1 cellular context compared by ENCODE assay signal in the genomic region with DNA sequence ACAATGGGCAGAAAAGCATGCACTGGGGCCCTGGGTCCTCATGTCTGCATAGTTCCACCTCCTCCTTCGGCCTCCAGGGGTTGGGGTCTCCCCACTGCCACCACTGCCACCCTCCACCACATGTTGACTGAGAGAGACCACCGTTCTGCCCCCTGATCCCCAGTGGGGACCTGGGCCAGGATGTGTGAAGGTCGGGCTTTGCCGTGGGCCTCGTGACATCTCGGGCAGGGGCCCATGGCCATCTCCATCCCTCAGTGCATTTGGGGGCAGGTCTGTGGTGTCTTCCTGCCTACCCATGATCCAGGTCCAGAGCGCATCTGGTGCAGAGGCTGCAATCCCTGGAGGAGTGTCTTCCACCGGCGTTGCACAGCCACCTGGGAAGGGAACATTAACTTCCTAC.
TF ChIP-seq lines count a peak whose summit lies in the region.

No MANE protein-coding gene starts in this region.

TF ChIP-seq in H1, 55 proteins besides CTCF, POLR2A, EP300 and RAD21 (continued from another document):
- TF ChIP-seq, protein P1, sequence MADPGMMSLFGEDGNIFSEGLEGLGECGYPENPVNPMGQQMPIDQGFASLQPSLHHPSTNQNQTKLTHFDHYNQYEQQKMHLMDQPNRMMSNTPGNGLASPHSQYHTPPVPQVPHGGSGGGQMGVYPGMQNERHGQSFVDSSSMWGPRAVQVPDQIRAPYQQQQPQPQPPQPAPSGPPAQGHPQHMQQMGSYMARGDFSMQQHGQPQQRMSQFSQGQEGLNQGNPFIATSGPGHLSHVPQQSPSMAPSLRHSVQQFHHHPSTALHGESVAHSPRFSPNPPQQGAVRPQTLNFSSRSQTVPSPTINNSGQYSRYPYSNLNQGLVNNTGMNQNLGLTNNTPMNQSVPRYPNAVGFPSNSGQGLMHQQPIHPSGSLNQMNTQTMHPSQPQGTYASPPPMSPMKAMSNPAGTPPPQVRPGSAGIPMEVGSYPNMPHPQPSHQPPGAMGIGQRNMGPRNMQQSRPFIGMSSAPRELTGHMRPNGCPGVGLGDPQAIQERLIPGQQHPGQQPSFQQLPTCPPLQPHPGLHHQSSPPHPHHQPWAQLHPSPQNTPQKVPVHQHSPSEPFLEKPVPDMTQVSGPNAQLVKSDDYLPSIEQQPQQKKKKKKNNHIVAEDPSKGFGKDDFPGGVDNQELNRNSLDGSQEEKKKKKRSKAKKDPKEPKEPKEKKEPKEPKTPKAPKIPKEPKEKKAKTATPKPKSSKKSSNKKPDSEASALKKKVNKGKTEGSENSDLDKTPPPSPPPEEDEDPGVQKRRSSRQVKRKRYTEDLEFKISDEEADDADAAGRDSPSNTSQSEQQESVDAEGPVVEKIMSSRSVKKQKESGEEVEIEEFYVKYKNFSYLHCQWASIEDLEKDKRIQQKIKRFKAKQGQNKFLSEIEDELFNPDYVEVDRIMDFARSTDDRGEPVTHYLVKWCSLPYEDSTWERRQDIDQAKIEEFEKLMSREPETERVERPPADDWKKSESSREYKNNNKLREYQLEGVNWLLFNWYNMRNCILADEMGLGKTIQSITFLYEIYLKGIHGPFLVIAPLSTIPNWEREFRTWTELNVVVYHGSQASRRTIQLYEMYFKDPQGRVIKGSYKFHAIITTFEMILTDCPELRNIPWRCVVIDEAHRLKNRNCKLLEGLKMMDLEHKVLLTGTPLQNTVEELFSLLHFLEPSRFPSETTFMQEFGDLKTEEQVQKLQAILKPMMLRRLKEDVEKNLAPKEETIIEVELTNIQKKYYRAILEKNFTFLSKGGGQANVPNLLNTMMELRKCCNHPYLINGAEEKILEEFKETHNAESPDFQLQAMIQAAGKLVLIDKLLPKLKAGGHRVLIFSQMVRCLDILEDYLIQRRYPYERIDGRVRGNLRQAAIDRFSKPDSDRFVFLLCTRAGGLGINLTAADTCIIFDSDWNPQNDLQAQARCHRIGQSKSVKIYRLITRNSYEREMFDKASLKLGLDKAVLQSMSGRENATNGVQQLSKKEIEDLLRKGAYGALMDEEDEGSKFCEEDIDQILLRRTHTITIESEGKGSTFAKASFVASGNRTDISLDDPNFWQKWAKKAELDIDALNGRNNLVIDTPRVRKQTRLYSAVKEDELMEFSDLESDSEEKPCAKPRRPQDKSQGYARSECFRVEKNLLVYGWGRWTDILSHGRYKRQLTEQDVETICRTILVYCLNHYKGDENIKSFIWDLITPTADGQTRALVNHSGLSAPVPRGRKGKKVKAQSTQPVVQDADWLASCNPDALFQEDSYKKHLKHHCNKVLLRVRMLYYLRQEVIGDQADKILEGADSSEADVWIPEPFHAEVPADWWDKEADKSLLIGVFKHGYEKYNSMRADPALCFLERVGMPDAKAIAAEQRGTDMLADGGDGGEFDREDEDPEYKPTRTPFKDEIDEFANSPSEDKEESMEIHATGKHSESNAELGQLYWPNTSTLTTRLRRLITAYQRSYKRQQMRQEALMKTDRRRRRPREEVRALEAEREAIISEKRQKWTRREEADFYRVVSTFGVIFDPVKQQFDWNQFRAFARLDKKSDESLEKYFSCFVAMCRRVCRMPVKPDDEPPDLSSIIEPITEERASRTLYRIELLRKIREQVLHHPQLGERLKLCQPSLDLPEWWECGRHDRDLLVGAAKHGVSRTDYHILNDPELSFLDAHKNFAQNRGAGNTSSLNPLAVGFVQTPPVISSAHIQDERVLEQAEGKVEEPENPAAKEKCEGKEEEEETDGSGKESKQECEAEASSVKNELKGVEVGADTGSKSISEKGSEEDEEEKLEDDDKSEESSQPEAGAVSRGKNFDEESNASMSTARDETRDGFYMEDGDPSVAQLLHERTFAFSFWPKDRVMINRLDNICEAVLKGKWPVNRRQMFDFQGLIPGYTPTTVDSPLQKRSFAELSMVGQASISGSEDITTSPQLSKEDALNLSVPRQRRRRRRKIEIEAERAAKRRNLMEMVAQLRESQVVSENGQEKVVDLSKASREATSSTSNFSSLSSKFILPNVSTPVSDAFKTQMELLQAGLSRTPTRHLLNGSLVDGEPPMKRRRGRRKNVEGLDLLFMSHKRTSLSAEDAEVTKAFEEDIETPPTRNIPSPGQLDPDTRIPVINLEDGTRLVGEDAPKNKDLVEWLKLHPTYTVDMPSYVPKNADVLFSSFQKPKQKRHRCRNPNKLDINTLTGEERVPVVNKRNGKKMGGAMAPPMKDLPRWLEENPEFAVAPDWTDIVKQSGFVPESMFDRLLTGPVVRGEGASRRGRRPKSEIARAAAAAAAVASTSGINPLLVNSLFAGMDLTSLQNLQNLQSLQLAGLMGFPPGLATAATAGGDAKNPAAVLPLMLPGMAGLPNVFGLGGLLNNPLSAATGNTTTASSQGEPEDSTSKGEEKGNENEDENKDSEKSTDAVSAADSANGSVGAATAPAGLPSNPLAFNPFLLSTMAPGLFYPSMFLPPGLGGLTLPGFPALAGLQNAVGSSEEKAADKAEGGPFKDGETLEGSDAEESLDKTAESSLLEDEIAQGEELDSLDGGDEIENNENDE (IDR thresholded peaks at IDR 0.05; ENCODE audit: insufficient replicate concordance, low read length), result no peak
- TF ChIP-seq RBBP5 (IDR thresholded peaks at IDR 0.05; ENCODE audit: borderline replicate concordance, low read depth, low read length) (no peak), CREB1 (IDR thresholded peaks at IDR 0.05) (no peak), HDAC2 (IDR thresholded peaks at IDR 0.05; ENCODE audit: borderline replicate concordance in 1 of 2, low read depth in 2 of 2, low read length in 2 of 2) (no peak), SUZ12 (IDR thresholded peaks at IDR 0.05; ENCODE audit: low read length) (no peak), BRCA1 (IDR thresholded peaks at IDR 0.05; ENCODE audit: low read depth, low read length) (no peak)
- TF ChIP-seq, protein P2, sequence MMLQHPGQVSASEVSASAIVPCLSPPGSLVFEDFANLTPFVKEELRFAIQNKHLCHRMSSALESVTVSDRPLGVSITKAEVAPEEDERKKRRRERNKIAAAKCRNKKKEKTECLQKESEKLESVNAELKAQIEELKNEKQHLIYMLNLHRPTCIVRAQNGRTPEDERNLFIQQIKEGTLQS (IDR thresholded peaks at IDR 0.05; ENCODE audit: insufficient read depth, low read depth, low read length), result no peak
- TF ChIP-seq, protein P3, sequence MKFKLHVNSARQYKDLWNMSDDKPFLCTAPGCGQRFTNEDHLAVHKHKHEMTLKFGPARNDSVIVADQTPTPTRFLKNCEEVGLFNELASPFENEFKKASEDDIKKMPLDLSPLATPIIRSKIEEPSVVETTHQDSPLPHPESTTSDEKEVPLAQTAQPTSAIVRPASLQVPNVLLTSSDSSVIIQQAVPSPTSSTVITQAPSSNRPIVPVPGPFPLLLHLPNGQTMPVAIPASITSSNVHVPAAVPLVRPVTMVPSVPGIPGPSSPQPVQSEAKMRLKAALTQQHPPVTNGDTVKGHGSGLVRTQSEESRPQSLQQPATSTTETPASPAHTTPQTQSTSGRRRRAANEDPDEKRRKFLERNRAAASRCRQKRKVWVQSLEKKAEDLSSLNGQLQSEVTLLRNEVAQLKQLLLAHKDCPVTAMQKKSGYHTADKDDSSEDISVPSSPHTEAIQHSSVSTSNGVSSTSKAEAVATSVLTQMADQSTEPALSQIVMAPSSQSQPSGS (IDR thresholded peaks at IDR 0.05; ENCODE audit: low read length), result no peak
